Comparison of ENCODE assay signal across 12 cellular contexts in genomic region chr1:15985611-15986272, GRCh38. TPM values are rescaled to one million over a fixed set of nuclear protein-coding genes. Genes with fewer than 3 reads are reported as not detected.
DNase-seq lines count a peak whose midpoint lies in the region; ATAC-seq and TF ChIP-seq lines count a peak whose summit lies in the region.
"Had no signal": no experiment of that assay in that cellular context is flagged by ENCODE, and none has a peak within 500 bp of the region (broad histone marks: within the 10 kb centered on the region; RNA-seq: fewer than 3 reads in every experiment).

No MANE protein-coding gene starts in this region.

- H3K27ac Mint-ChIP-seq in activated naive CD8-positive, alpha-beta T cell = peak overlapping the region; percentile 12
- H3K27ac Mint-ChIP-seq in activated naive CD8-positive, alpha-beta T cell treated with anti-CD3 and anti-CD28 coated beads for 36 hours = no peak overlapping the region

- H3K36me3 Mint-ChIP-seq in activated naive CD8-positive, alpha-beta T cell = no peaks in the 10 kb centered on the region
- H3K36me3 Mint-ChIP-seq in activated naive CD8-positive, alpha-beta T cell treated with anti-CD3 and anti-CD28 coated beads for 36 hours = no peaks in the 10 kb centered on the region

- DNase-seq in activated naive CD8-positive, alpha-beta T cell treated with anti-CD3 and anti-CD28 coated beads for 36 hours = no peak
- DNase-seq in T1000 (lab: John Stamatoyannopoulos, UW) = peak; percentile 61
- DNase-seq in omental fat pad (ENCODE audit: low spot score) = no peak
- no peak for DNase-seq in 8988T
- DNase-seq in AG08395 (ENCODE audit: low spot score) = no peak
- DNase-seq: activated naive CD4-positive, alpha-beta T cell; DMS153; GM23248; posterior cingulate gyrus; T-helper 1 cell had no signal

- H3K9me3 Mint-ChIP-seq in activated naive CD8-positive, alpha-beta T cell (ENCODE audit: low read depth) = no peaks in the 10 kb centered on the region
- peaks cover 9% of the 10 kb centered on the region for H3K9me3 Mint-ChIP-seq in activated naive CD8-positive, alpha-beta T cell treated with anti-CD3 and anti-CD28 coated beads for 36 hours

- H3K4me3 Mint-ChIP-seq in activated naive CD8-positive, alpha-beta T cell = no peak overlapping the region
- no peak overlapping the region for H3K4me3 Mint-ChIP-seq in activated naive CD8-positive, alpha-beta T cell treated with anti-CD3 and anti-CD28 coated beads for 36 hours

- H3K27me3 Mint-ChIP-seq in activated naive CD8-positive, alpha-beta T cell = no peaks in the 10 kb centered on the region
- no peaks in the 10 kb centered on the region for H3K27me3 Mint-ChIP-seq in activated naive CD8-positive, alpha-beta T cell treated with anti-CD3 and anti-CD28 coated beads for 36 hours

- peaks cover 15% of the 10 kb centered on the region for H3K4me1 Mint-ChIP-seq in activated naive CD8-positive, alpha-beta T cell (ENCODE audit: low read depth)
- H3K4me1 Mint-ChIP-seq in activated naive CD8-positive, alpha-beta T cell treated with anti-CD3 and anti-CD28 coated beads for 36 hours = peaks cover 21% of the 10 kb centered on the region

- peak; percentile 67 for ATAC-seq in omental fat pad (ENCODE audit: low FRiP score)
- ATAC-seq: GM12878 had no signal

- no peak for TF ChIP-seq CTCF in omental fat pad (IDR thresholded peaks at IDR 0.05)

RNA-seq across cellular contexts. Expression of gene ZBTB17, which starts 9.8 kb away (rescaled TPM):
- total RNA-seq in activated naive CD8-positive, alpha-beta T cell treated with anti-CD3 and anti-CD28 coated beads for 36 hours = 10 to 100 TPM; 52.3 to 56.1 TPM
- 10 to 100 TPM; 20.7 to 53.6 (median 27.8) TPM for total RNA-seq in omental fat pad

RNA-seq across cellular contexts. Expression of gene SRARP, which starts 18.3 kb away (rescaled TPM):
- total RNA-seq in activated naive CD8-positive, alpha-beta T cell treated with anti-CD3 and anti-CD28 coated beads for 36 hours = not detected
- total RNA-seq in omental fat pad = not detected
- total RNA-seq: GM12878, GM23248 had no signal

RNA-seq across cellular contexts. Expression of gene HSPB7, which starts 32.1 kb away (rescaled TPM):
- total RNA-seq in activated naive CD8-positive, alpha-beta T cell treated with anti-CD3 and anti-CD28 coated beads for 36 hours = not detected
- total RNA-seq in omental fat pad = 100 to 1,000 TPM in 3 of 4 donors, 10 to 100 TPM in 1; 65.7 to 157 (median 128) TPM
- total RNA-seq: GM12878 had no signal

RNA-seq across cellular contexts. Expression of gene CLCNKA, which starts 36.1 kb away (rescaled TPM):
- not detected for total RNA-seq in activated naive CD8-positive, alpha-beta T cell treated with anti-CD3 and anti-CD28 coated beads for 36 hours
- total RNA-seq in omental fat pad = 1 to 10 TPM in 2 of 4 donors, under 1 TPM in 2; 0.37 to 2.4 (median 1.0) TPM
- total RNA-seq: GM12878, GM23248 had no signal

RNA-seq across cellular contexts. Expression of gene CLCNKB, which starts 57.8 kb away (rescaled TPM):
- total RNA-seq in activated naive CD8-positive, alpha-beta T cell treated with anti-CD3 and anti-CD28 coated beads for 36 hours = not detected
- 1 to 10 TPM in 2 of 4 donors, under 1 TPM in 1, not detected in 1; 0.38 to 2.2 (median 1.6) TPM for total RNA-seq in omental fat pad
- total RNA-seq: GM12878, GM23248 had no signal

Comparison
In these comparisons a context has a peak if more than half of its experiments do, and no peak if none do; other contexts are left out.
1. RNA of gene HSPB7, which starts 32.1 kb away (total RNA-seq): 65.7 to 157 TPM in omental fat pad; not detected in activated naive CD8-positive, alpha-beta T cell treated with anti-CD3 and anti-CD28 coated beads for 36 hours; every median in the first group is over 10 times any median in the second.